Comparison of ENCODE assay signal across 8 cellular contexts in genomic region chr6:1625352-1625773, GRCh38. TPM values are rescaled to one million over a fixed set of nuclear protein-coding genes. Genes with fewer than 3 reads are reported as not detected.
DNase-seq lines count a peak whose midpoint lies in the region; ATAC-seq and TF ChIP-seq lines count a peak whose summit lies in the region.

No MANE protein-coding gene starts in this region.

- peaks cover 0 to 1% (median 0%) of the 10 kb centered on the region in 6 donors for H3K9me3 Mint-ChIP-seq in immature natural killer cell
- H3K9me3 Mint-ChIP-seq in stimulated activated memory B cell treated with anti-CD40 and anti-IgM and Interleukin-4, amounts not matched to agents 10 μg/mL and 1 μg/mL and 100 μg/mL, for 72 hours, result no peaks in the 10 kb centered on the region

- peaks cover 25 to 33% (median 26%) of the 10 kb centered on the region in 3 donors for H3K36me3 Mint-ChIP-seq in immature natural killer cell
- peaks cover 19% of the 10 kb centered on the region for H3K36me3 Mint-ChIP-seq in stimulated activated memory B cell treated with anti-CD40 and anti-IgM and Interleukin-4, amounts not matched to agents 10 μg/mL and 1 μg/mL and 100 μg/mL, for 72 hours

- H3K27me3 Mint-ChIP-seq in immature natural killer cell (ENCODE audit: low read depth in 3 of 3), result peaks cover 13 to 26% (median 17%) of the 10 kb centered on the region in 3 donors
- peaks cover 85% of the 10 kb centered on the region for H3K27me3 Mint-ChIP-seq in stimulated activated memory B cell treated with anti-CD40 and anti-IgM and Interleukin-4, amounts not matched to agents 10 μg/mL and 1 μg/mL and 100 μg/mL, for 72 hours

- peak overlapping the region in 1 of 6 donors; percentile 11 for H3K27ac Mint-ChIP-seq in immature natural killer cell
- H3K27ac Mint-ChIP-seq in stimulated activated memory B cell treated with anti-CD40 and anti-IgM and Interleukin-4, amounts not matched to agents 10 μg/mL and 1 μg/mL and 100 μg/mL, for 72 hours, result no peak overlapping the region

- ATAC-seq in stimulated activated memory B cell treated with anti-CD40 and anti-IgM and Interleukin-4, amounts not matched to agents 10 μg/mL and 1 μg/mL and 100 μg/mL, for 72 hours, result no peak
- ATAC-seq in HG02973 (IDR thresholded peaks at IDR 0.05; ENCODE audit: unreplicated experiment) (no peak), GM19452 (IDR thresholded peaks at IDR 0.05; ENCODE audit: unreplicated experiment) (no peak), GM18867 (IDR thresholded peaks at IDR 0.05; ENCODE audit: unreplicated experiment) (no peak)

- peak overlapping the region; percentile 51 for H3K4me3 ChIP-seq in HFF-Myc (replicated peaks; ENCODE audit: low read depth, low read length)
- peak overlapping the region; percentile 49 for H3K4me3 ChIP-seq in astrocyte of the spinal cord (ENCODE audit: low read depth, low read length)

- no peak for TF ChIP-seq CTCF in HFF-Myc (IDR thresholded peaks at IDR 0.05; ENCODE audit: low read depth, low read length, missing control alignments)
- TF ChIP-seq CTCF in astrocyte of the spinal cord (IDR thresholded peaks at IDR 0.05; ENCODE audit: low read depth, low read length), result no peak

- no peak for DNase-seq in HFF-Myc (ENCODE audit: extremely low read depth, low read depth)
- DNase-seq in astrocyte of the spinal cord (ENCODE audit: low read depth, low spot score), result no peak
- DNase-seq in immature natural killer cell, result no peak
- no peak for DNase-seq in NCI-H2107 treated with DMSO at 0.1 percent for 48 hours (lab: John Stamatoyannopoulos, UW; ENCODE audit: unreplicated experiment)

- in situ Hi-C loops in astrocyte of the spinal cord (cut with HindIII; ENCODE audit: low sequenced_read_pairs), result no loop called here

- H3K4me1 Mint-ChIP-seq in immature natural killer cell, result peaks cover 18% of the 10 kb centered on the region in 2 donors
- peaks cover 11% of the 10 kb centered on the region for H3K4me1 Mint-ChIP-seq in stimulated activated memory B cell treated with anti-CD40 and anti-IgM and Interleukin-4, amounts not matched to agents 10 μg/mL and 1 μg/mL and 100 μg/mL, for 72 hours

- peak overlapping the region; percentile 60 to 85 (median 78) for H3K4me3 Mint-ChIP-seq in immature natural killer cell
- H3K4me3 Mint-ChIP-seq in stimulated activated memory B cell treated with anti-CD40 and anti-IgM and Interleukin-4, amounts not matched to agents 10 μg/mL and 1 μg/mL and 100 μg/mL, for 72 hours, result peak overlapping the region; percentile 76

RNA-seq across cellular contexts. Expression of gene FOXC1, which starts 15.6 kb away (rescaled TPM):
- polyA plus RNA-seq in immature natural killer cell, result under 1 TPM in 1 of 3 donors, not detected in 2; 0.22 TPM
